ENCODE assay signal across 10 cellular contexts in the genomic region with DNA sequence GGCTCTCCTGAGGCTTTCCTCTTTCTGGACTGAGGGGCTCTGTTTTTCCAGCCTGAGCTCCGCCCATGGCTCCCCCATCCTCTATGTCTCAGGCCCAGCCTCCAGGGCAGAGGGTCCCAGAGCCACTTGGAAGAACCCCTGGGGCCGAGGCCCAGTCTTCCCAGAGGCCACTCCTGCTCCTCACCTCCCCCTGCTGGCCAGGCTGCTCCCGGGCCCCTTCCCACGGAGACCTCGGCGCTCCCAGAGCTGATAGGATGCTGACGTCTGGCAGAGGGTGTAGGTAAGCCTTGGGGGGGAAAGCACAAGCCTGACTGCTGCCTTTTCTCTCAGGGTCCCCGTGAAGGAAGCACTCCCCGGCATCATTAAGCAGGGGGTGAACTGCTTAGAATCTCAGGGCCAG. TPM values are rescaled to one million over a fixed set of nuclear protein-coding genes. Genes with fewer than 3 reads are reported as not detected.
DNase-seq lines count a peak whose midpoint lies in the region; ATAC-seq and TF ChIP-seq lines count a peak whose summit lies in the region.
"Had no signal": no experiment of that assay in that cellular context is flagged by ENCODE, and none has a peak within 500 bp of the region (broad histone marks: within the 10 kb centered on the region; RNA-seq: fewer than 3 reads in every experiment).

No MANE protein-coding gene starts in this region.

- TF ChIP-seq CTCF in NB4 (IDR thresholded peaks at IDR 0.05; ENCODE audit: low read depth, low read length) (peak; percentile 45), progenitor cell of endocrine pancreas (IDR thresholded peaks at IDR 0.05; ENCODE audit: unreplicated experiment) (peak; percentile 72)

- TF ChIP-seq POLR2A in NB4 (IDR thresholded peaks at IDR 0.05; ENCODE audit: extremely low read depth, insufficient read length) = no peak
- TF ChIP-seq POLR2A in erythroblast (IDR thresholded peaks at IDR 0.05; ENCODE audit: low read length) = no peak

- no peak overlapping the region for H3K27ac Mint-ChIP-seq in progenitor cell of endocrine pancreas
- no peak overlapping the region for H3K27ac Mint-ChIP-seq in stimulated activated memory B cell treated with anti-CD40 and anti-IgM and Interleukin-4, amounts not matched to agents 10 μg/mL and 1 μg/mL and 100 μg/mL, for 72 hours
- H3K27ac Mint-ChIP-seq: memory B cell, T-cell had no signal

- no peaks in the 10 kb centered on the region for H3K4me1 Mint-ChIP-seq in progenitor cell of endocrine pancreas (ENCODE audit: low read depth)
- H3K4me1 Mint-ChIP-seq in stimulated activated memory B cell treated with anti-CD40 and anti-IgM and Interleukin-4, amounts not matched to agents 10 μg/mL and 1 μg/mL and 100 μg/mL, for 72 hours = peaks cover 12% of the 10 kb centered on the region
- H3K4me1 Mint-ChIP-seq: T-cell had no signal

- no peak overlapping the region for H3K4me3 ChIP-seq in NB4 (ENCODE audit: low read depth, low read length)

- no peak overlapping the region for H3K4me3 Mint-ChIP-seq in progenitor cell of endocrine pancreas (ENCODE audit: low read depth)
- no peak overlapping the region for H3K4me3 Mint-ChIP-seq in stimulated activated memory B cell treated with anti-CD40 and anti-IgM and Interleukin-4, amounts not matched to agents 10 μg/mL and 1 μg/mL and 100 μg/mL, for 72 hours
- H3K4me3 Mint-ChIP-seq: memory B cell, T-cell had no signal

- no peaks in the 10 kb centered on the region for H3K9me3 Mint-ChIP-seq in progenitor cell of endocrine pancreas (ENCODE audit: low read depth)
- no peaks in the 10 kb centered on the region for H3K9me3 Mint-ChIP-seq in stimulated activated memory B cell treated with anti-CD40 and anti-IgM and Interleukin-4, amounts not matched to agents 10 μg/mL and 1 μg/mL and 100 μg/mL, for 72 hours
- H3K9me3 Mint-ChIP-seq: memory B cell, T-cell had no signal

- no peaks in the 10 kb centered on the region for H3K27me3 Mint-ChIP-seq in progenitor cell of endocrine pancreas
- peaks cover 15% of the 10 kb centered on the region for H3K27me3 Mint-ChIP-seq in stimulated activated memory B cell treated with anti-CD40 and anti-IgM and Interleukin-4, amounts not matched to agents 10 μg/mL and 1 μg/mL and 100 μg/mL, for 72 hours

- no peaks in the 10 kb centered on the region for H3K36me3 Mint-ChIP-seq in progenitor cell of endocrine pancreas (ENCODE audit: insufficient read depth)
- no peaks in the 10 kb centered on the region for H3K36me3 Mint-ChIP-seq in stimulated activated memory B cell treated with anti-CD40 and anti-IgM and Interleukin-4, amounts not matched to agents 10 μg/mL and 1 μg/mL and 100 μg/mL, for 72 hours
- H3K36me3 Mint-ChIP-seq: memory B cell, T-cell had no signal

- no peak for ATAC-seq in stimulated activated memory B cell treated with anti-CD40 and anti-IgM and Interleukin-4, amounts not matched to agents 10 μg/mL and 1 μg/mL and 100 μg/mL, for 72 hours
- ATAC-seq: T-cell had no signal

- DNase-seq in NCI-H82 (lab: John Stamatoyannopoulos, UW) (peak; percentile 74), NCI-H82 treated with DMSO at 0.1 percent for 48 hours (lab: John Stamatoyannopoulos, UW; ENCODE audit: unreplicated experiment) (no peak), NB4 (ENCODE audit: low read depth) (no peak), erythroblast (lab: John Stamatoyannopoulos, UW) (peak; percentile 14 to 32), progenitor cell of endocrine pancreas (ENCODE audit: low spot score, unreplicated experiment) (peak; percentile 47), NCI-H1092 treated with DMSO at 0.1 percent for 48 hours (lab: John Stamatoyannopoulos, UW) (no peak), SW480 (ENCODE audit: low spot score) (no peak)

RNA-seq across cellular contexts. Expression of a gene that starts 51.4 kb away (rescaled TPM):
- total RNA-seq in progenitor cell of endocrine pancreas = 309 and 310 TPM in 2 replicates

RNA-seq across cellular contexts. Expression of a gene that starts 51.8 kb away (rescaled TPM):
- total RNA-seq in progenitor cell of endocrine pancreas = 57.1 and 62.2 TPM in 2 replicates

Comparison
In these comparisons a context has a peak if more than half of its experiments do, and no peak if none do; other contexts are left out.
1. DNase-seq: peak in NCI-H82 (single experiment), erythroblast (2 of 2) and progenitor cell of endocrine pancreas (single experiment); none in NCI-H82 treated with DMSO at 0.1 percent for 48 hours (single experiment), NB4 (single experiment), NCI-H1092 treated with DMSO at 0.1 percent for 48 hours (single experiment) and SW480 (single experiment).